Comparison of ENCODE assay signal across 17 cellular contexts in genomic region chr6:54878705-54879104, GRCh38. TPM values are rescaled to one million over a fixed set of nuclear protein-coding genes. Genes with fewer than 3 reads are reported as not detected.
A peak's percentile ranks its signal among the peaks of the same experiment; 100 is the strongest.
DNase-seq lines count a peak whose midpoint lies in the region; ATAC-seq and TF ChIP-seq lines count a peak whose summit lies in the region.
"Had no signal": no experiment of that assay in that cellular context is flagged by ENCODE, and none has a peak within 500 bp of the region (broad histone marks: within the 10 kb centered on the region; RNA-seq: fewer than 3 reads in every experiment).

No MANE protein-coding gene starts in this region.

- POLR2A ChIA-PET in HEK293 (lab: Yijun Ruan, JAX), result interaction anchor here (0.7 kb wide), 1 partner anchor 9 kb away, joined by 3 read pairs; no protein-coding TSS in a partner anchor

- H3K27ac ChIP-seq in C4-2B (no peak overlapping the region), HEK293 (ENCODE audit: extremely low read depth, low read depth, low read length) (peak overlapping the region; percentile 91), OCI-LY1 (ENCODE audit: low read depth, low read length, poor library complexity, severe bottlenecking) (no peak overlapping the region), right cardiac atrium (ENCODE audit: low read length) (no peak overlapping the region)
- H3K27ac ChIP-seq: GM23248, SK-N-MC had no signal

- CTCF ChIA-PET in HEK293 (lab: Yijun Ruan, JAX), result no interaction called here

- DNase-seq in immature natural killer cell, result peak; percentile 3 to 17 (median 6)
- DNase-seq in nephron progenitor cell, result no peak
- no peak for DNase-seq in right cardiac atrium
- DNase-seq: activated CD4-positive, alpha-beta T cell treated with anti-CD3 and anti-CD28 coated beads, Interleukin-2, amount 10 ng/mL, durations not matched to agents 7 days and 5 days; activated T-cell treated with anti-CD3 and anti-CD28 coated beads, Interleukin-2, amount 50 U/mL, for 1 hour; BE2C; DMS79; GM23248; NCI-H1048; posterior cingulate gyrus; stimulated activated naive CD8-positive, alpha-beta T cell treated with anti-CD3 and anti-CD28 coated beads, Interleukin-15, Interleukin-2, amounts not matched to agents 100 U/mL and 50 U/mL, for 24 hours had no signal

- intact Hi-C loops in right cardiac atrium (cut with DNase I), result no loop called here

- H3K36me3 ChIP-seq in HEK293 (ENCODE audit: control insufficient read depth in 2 of 2, insufficient read depth in 1 of 2, low read length in 2 of 2), result no peaks in the 10 kb centered on the region
- H3K36me3 ChIP-seq in OCI-LY1 (ENCODE audit: insufficient read depth, low read length), result no peaks in the 10 kb centered on the region
- H3K36me3 ChIP-seq: BE2C had no signal

- 90% methylated on average over 1 of the region's 1 CpG for WGBS in right cardiac atrium

- ATAC-seq in GM19351 (IDR thresholded peaks at IDR 0.05; ENCODE audit: unreplicated experiment), result no peak
- no peak for ATAC-seq in GM21723 (IDR thresholded peaks at IDR 0.05; ENCODE audit: unreplicated experiment)
- ATAC-seq in right cardiac atrium, result no peak
- ATAC-seq: stimulated activated naive CD8-positive, alpha-beta T cell treated with anti-CD3 and anti-CD28 coated beads, Interleukin-15, Interleukin-2, amounts not matched to agents 100 U/mL and 50 U/mL, for 24 hours had no signal

- H3K4me3 ChIP-seq in HEK293 (ENCODE audit: low read depth, low read length), result no peak overlapping the region
- no peak overlapping the region for H3K4me3 ChIP-seq in OCI-LY1 (ENCODE audit: low read depth, low read length, poor library complexity, severe bottlenecking)
- H3K4me3 ChIP-seq in right cardiac atrium (ENCODE audit: low read length), result no peak overlapping the region
- H3K4me3 ChIP-seq: GM23248, SK-N-MC had no signal

- no peak overlapping the region for H2AFZ ChIP-seq in OCI-LY1 (ENCODE audit: low read length)
- H2AFZ ChIP-seq: GM23248 had no signal

- H3K79me2 ChIP-seq in OCI-LY1 (ENCODE audit: insufficient read depth, low read length), result no peaks in the 10 kb centered on the region

- H3F3A ChIP-seq in OCI-LY1 (ENCODE audit: insufficient read depth, low read length), result no peaks in the 10 kb centered on the region

- no peaks in the 10 kb centered on the region for H3K4me1 Mint-ChIP-seq in immature natural killer cell
- H3K4me1 Mint-ChIP-seq in nephron progenitor cell, result no peaks in the 10 kb centered on the region
- H3K4me1 Mint-ChIP-seq: activated CD4-positive, alpha-beta T cell treated with anti-CD3 and anti-CD28 coated beads, Interleukin-2, amount 10 ng/mL, durations not matched to agents 7 days and 5 days had no signal

- H3K4me1 ChIP-seq in HEK293 (ENCODE audit: control insufficient read depth, insufficient read depth, low read length) (peaks cover 49% of the 10 kb centered on the region), OCI-LY1 (ENCODE audit: insufficient read depth, low read length, severe bottlenecking) (no peaks in the 10 kb centered on the region), right cardiac atrium (ENCODE audit: control insufficient read depth, insufficient read depth, low read length) (no peaks in the 10 kb centered on the region)
- H3K4me1 ChIP-seq: BE2C had no signal

- H3K27me3 ChIP-seq in OCI-LY1 (ENCODE audit: insufficient read depth, low read length) (no peaks in the 10 kb centered on the region), right cardiac atrium (ENCODE audit: control insufficient read depth, insufficient read depth) (no peaks in the 10 kb centered on the region)
- H3K27me3 ChIP-seq: BE2C had no signal

- H3K9me3 Mint-ChIP-seq in immature natural killer cell (peaks cover 0 to 1% (median 0%) of the 10 kb centered on the region in 6 donors), nephron progenitor cell (no peaks in the 10 kb centered on the region)

- H3K9me2 ChIP-seq in OCI-LY1 (ENCODE audit: low read depth, low read length), result no peaks in the 10 kb centered on the region

- H3K36me3 Mint-ChIP-seq in immature natural killer cell (no peaks in the 10 kb centered on the region), nephron progenitor cell (ENCODE audit: low read depth) (no peaks in the 10 kb centered on the region)

- H3K4me3 Mint-ChIP-seq in immature natural killer cell (no peak overlapping the region), nephron progenitor cell (no peak overlapping the region)
- H3K4me3 Mint-ChIP-seq: activated CD4-positive, alpha-beta T cell treated with anti-CD3 and anti-CD28 coated beads, Interleukin-2, amount 10 ng/mL, durations not matched to agents 7 days and 5 days had no signal

- H3K9me3 ChIP-seq in HEK293 (ENCODE audit: control insufficient read depth, insufficient read depth, low read depth, low read length) (no peaks in the 10 kb centered on the region; the same call in 1 of the 2 replicates), OCI-LY1 (ENCODE audit: low read length) (no peaks in the 10 kb centered on the region), right cardiac atrium (ENCODE audit: control insufficient read depth, low read length) (no peaks in the 10 kb centered on the region)
- H3K9me3 ChIP-seq: BE2C had no signal

- H3K4me2 ChIP-seq in OCI-LY1 (ENCODE audit: low read length), result no peak overlapping the region

- H3K27ac Mint-ChIP-seq in immature natural killer cell (no peak overlapping the region), nephron progenitor cell (no peak overlapping the region)
- H3K27ac Mint-ChIP-seq: activated CD4-positive, alpha-beta T cell treated with anti-CD3 and anti-CD28 coated beads, Interleukin-2, amount 10 ng/mL, durations not matched to agents 7 days and 5 days had no signal

- H3K27me3 Mint-ChIP-seq in immature natural killer cell (ENCODE audit: low read depth in 3 of 3) (no peaks in the 10 kb centered on the region), nephron progenitor cell (ENCODE audit: low read depth, poor library complexity) (no peaks in the 10 kb centered on the region)
- H3K27me3 Mint-ChIP-seq: activated CD4-positive, alpha-beta T cell treated with anti-CD3 and anti-CD28 coated beads, Interleukin-2, amount 10 ng/mL, durations not matched to agents 7 days and 5 days had no signal

- H4K20me1 ChIP-seq in OCI-LY1 (ENCODE audit: insufficient read depth, low read length), result no peaks in the 10 kb centered on the region

- TF ChIP-seq CTCF in C4-2B (conservative IDR thresholded peaks at IDR 0.05) (peak; percentile 19), HEK293 (tag by site-specific recombination; IDR thresholded peaks at IDR 0.05) (no peak; the same call in 1 of the 2 replicates), OCI-LY1 (IDR thresholded peaks at IDR 0.05; ENCODE audit: low read length) (peak; percentile 30; the same call in 1 of the 2 replicates), nephron progenitor cell (IDR thresholded peaks at IDR 0.05) (no peak)

- H3K9ac ChIP-seq in OCI-LY1 (ENCODE audit: low read length), result no peak overlapping the region
- H3K9ac ChIP-seq: GM23248 had no signal

TF ChIP-seq in HEK293, 187 proteins besides CTCF, POLR2A, EP300 and RAD21 (continues in another document):
- TF ChIP-seq KLF9 (tag by site-specific recombination; IDR thresholded peaks at IDR 0.05; ENCODE audit: low read depth), result no peak
- no peak for TF ChIP-seq SP2 (tag by site-specific recombination; IDR thresholded peaks at IDR 0.05)
- TF ChIP-seq ZNF654 (tag by site-specific recombination; IDR thresholded peaks at IDR 0.05; ENCODE audit: low read depth), result peak; percentile 48
- no peak for TF ChIP-seq GFI1B (tag by site-specific recombination; IDR thresholded peaks at IDR 0.05)
- TF ChIP-seq ZNF223 (tag by site-specific recombination; IDR thresholded peaks at IDR 0.05), result no peak
- no peak for TF ChIP-seq ZNF433 (tag by site-specific recombination; IDR thresholded peaks at IDR 0.05; ENCODE audit: low read depth)
- TF ChIP-seq ZBTB20 (tag by site-specific recombination; IDR thresholded peaks at IDR 0.05), result peak; percentile 43; the same call in 1 of the 2 replicates
- no peak for TF ChIP-seq ZSCAN23 (tag by site-specific recombination; IDR thresholded peaks at IDR 0.05)
- no peak for TF ChIP-seq ZNF23 (tag by site-specific recombination; IDR thresholded peaks at IDR 0.05; ENCODE audit: borderline replicate concordance)
- TF ChIP-seq ELK4 (IDR thresholded peaks at IDR 0.05; ENCODE audit: borderline replicate concordance, low read depth, low read length), result no peak
- TF ChIP-seq ZNF544 (tag by site-specific recombination; IDR thresholded peaks at IDR 0.05), result no peak

RNA-seq across cellular contexts. Expression of gene FAM83B, which starts 32.1 kb away (rescaled TPM):
- polyA plus RNA-seq in immature natural killer cell (not detected), right cardiac atrium (1.5 TPM)
- 10 to 100 TPM in 2 of 4 donors, 1 to 10 TPM in 2; 6.7 to 13.3 (median 9.4) TPM for total RNA-seq in right cardiac atrium
- total RNA-seq: activated CD4-positive, alpha-beta T cell treated with anti-CD3 and anti-CD28 coated beads, Interleukin-2, amount 10 ng/mL, durations not matched to agents 7 days and 5 days; GM23248 had no signal
- polyA plus RNA-seq: GM23248 had no signal

Comparison
In these comparisons a context has a peak if more than half of its experiments do, and no peak if none do; other contexts are left out.
1. CTCF ChIP-seq: peak in C4-2B (single experiment) and OCI-LY1 (single experiment); none in HEK293 (single experiment) and nephron progenitor cell (single experiment).
2. DNase-seq: peak in immature natural killer cell (3 of 3); none in nephron progenitor cell (single experiment) and right cardiac atrium (0 of 3).